22 cellular contexts compared by ENCODE assay signal in genomic region chr6:132464538-132465256, GRCh38. TPM values are rescaled to one million over a fixed set of nuclear protein-coding genes. Genes with fewer than 3 reads are reported as not detected.
DNase-seq lines count a peak whose midpoint lies in the region; ATAC-seq, FAIRE-seq and TF ChIP-seq lines count a peak whose summit lies in the region.
"Had no signal": no experiment of that assay in that cellular context is flagged by ENCODE, and none has a peak within 500 bp of the region (broad histone marks: within the 10 kb centered on the region; RNA-seq: fewer than 3 reads in every experiment).

No MANE protein-coding gene starts in this region.

- H3K9ac ChIP-seq in SK-N-SH, result no peak overlapping the region

- H3K9me3 ChIP-seq in A549 (no peaks in the 10 kb centered on the region), SK-N-SH (no peaks in the 10 kb centered on the region)
- H3K9me3 ChIP-seq: vagina had no signal

- TF ChIP-seq POLR2A in A549 (IDR thresholded peaks at IDR 0.05; ENCODE audit: low read length), result no peak

- no peaks in the 10 kb centered on the region for H3K9me2 ChIP-seq in SK-N-SH

- H3K36me3 ChIP-seq in SK-N-SH (replicated peaks in 1 of 2; ENCODE audit: control insufficient read depth in 1 of 2, insufficient read depth in 2 of 2, low read length in 1 of 2), result peaks cover 16 to 65% of the 10 kb centered on the region in 2 experiments

- H3K27ac ChIP-seq in A549 (peak overlapping the region in 1 of 2 experiments; percentile 35; a peak in 1 of 6 replicates), SK-N-SH (ENCODE audit: low read depth in 2 of 2, low read length in 1 of 2) (no peak overlapping the region)
- H3K27ac ChIP-seq: foreskin keratinocyte, skin epidermis, vagina had no signal

- H4K20me1 ChIP-seq in SK-N-SH (ENCODE audit: insufficient read depth), result no peaks in the 10 kb centered on the region

- POLR2A ChIA-PET in A549 (lab: Yijun Ruan, JAX), result no interaction called here
- POLR2A ChIA-PET in SK-N-SH (lab: Yijun Ruan, JAX), result no interaction called here

- TF ChIP-seq EP300 in A549 (IDR thresholded peaks at IDR 0.05) (no peak), SK-N-SH (IDR thresholded peaks at IDR 0.05; ENCODE audit: borderline replicate concordance in 1 of 2, low read depth in 1 of 2, low read length in 1 of 2) (no peak)

- DNase-seq in A549 (ENCODE audit: low read depth in 1 of 2, low spot score in 1 of 2) (no peak), HK-2 (ENCODE audit: unreplicated experiment) (peak; percentile 26), SK-N-SH (no peak), iris pigment epithelial cell (ENCODE audit: low read depth) (peak; percentile 67), dedifferentiated amniotic fluid mesenchymal stem cell (ENCODE audit: extremely low spot score) (no peak)
- DNase-seq in activated CD4-positive, alpha-beta T cell treated with anti-CD3 and anti-CD28 coated beads for 4 hours, result no peak
- no peak for DNase-seq in activated naive CD4-positive, alpha-beta T cell (lab: John Stamatoyannopoulos, UW)
- DNase-seq in stimulated activated CD4-positive, alpha-beta T cell treated with anti-CD3 and anti-CD28 coated beads, Interleukin-4, amount 100 ng/mL, for 1 hour, result no peak
- DNase-seq: activated CD8-positive, alpha-beta memory T cell treated with anti-CD3 and anti-CD28 coated beads for 24 hours; cortex of kidney; DMS 273 treated with DMSO at 0.1 percent for 48 hours; foreskin keratinocyte; Karpas-422; left colon; NCI-H1092 treated with DMSO at 0.1 percent for 48 hours; NCI-H526; posterior cingulate gyrus; stimulated activated CD4-positive, alpha-beta T cell treated with anti-CD3 and anti-CD28 coated beads, Interleukin-2, amount 100 ng/mL, for 48 hours had no signal

- no peaks in the 10 kb centered on the region for H3F3A ChIP-seq in SK-N-SH (replicated peaks; ENCODE audit: insufficient read depth)

- no peaks in the 10 kb centered on the region for H3K27me3 ChIP-seq in SK-N-SH (ENCODE audit: insufficient read depth)
- H3K27me3 ChIP-seq: foreskin keratinocyte, vagina had no signal

- no peak overlapping the region for H3K4me3 ChIP-seq in A549
- no peak overlapping the region for H3K4me3 ChIP-seq in SK-N-SH (ENCODE audit: low read depth in 2 of 2, low read length in 1 of 2)
- H3K4me3 ChIP-seq: skin epidermis, vagina had no signal

- ATAC-seq in A549, result peak in 1 of 2 experiments; percentile 43; a peak in 1 of 6 replicates
- ATAC-seq: foreskin keratinocyte; left colon; natural killer cell treated with Interleukin-12 subunit alpha and Interleukin-12 subunit beta and Interleukin-15 and Interleukin-18, amount 100 ng/mL, for 72 hours had no signal

- no peak overlapping the region for H2AFZ ChIP-seq in SK-N-SH (ENCODE audit: low read depth)

- H3K4me1 ChIP-seq in A549 (peaks cover 13% of the 10 kb centered on the region), SK-N-SH (ENCODE audit: control insufficient read depth in 1 of 2, insufficient read depth in 2 of 2, low read depth in 1 of 2, low read length in 1 of 2) (no peaks in the 10 kb centered on the region)
- H3K4me1 ChIP-seq: foreskin keratinocyte, vagina had no signal

- 65% methylated on average over 5 of the region's 5 CpGs for WGBS in A549 (ENCODE audit: missing lambda C conversion rate)
- 91% methylated on average over 5 of the region's 5 CpGs for WGBS in SK-N-SH (ENCODE audit: low lambda C conversion rate)

- TF ChIP-seq RAD21 in A549 (conservative IDR thresholded peaks at IDR 0.05 in 1 of 2, IDR thresholded peaks at IDR 0.05 in 1 of 2), result no peak
- TF ChIP-seq RAD21 in SK-N-SH (IDR thresholded peaks at IDR 0.05; ENCODE audit: low read length), result no peak

- FAIRE-seq in A549 (lab: Jason Lieb, UNC), result no peak
- FAIRE-seq: A204.1 had no signal

- no peaks in the 10 kb centered on the region for H3K79me2 ChIP-seq in SK-N-SH (ENCODE audit: insufficient read depth)

- H3K4me2 ChIP-seq in A549, result peak overlapping the region; percentile 33; the same call in 2 of the 3 replicates
- H3K4me2 ChIP-seq in SK-N-SH, result no peak overlapping the region

- TF ChIP-seq CTCF in A549 (IDR thresholded peaks at IDR 0.05), result no peak
- no peak for TF ChIP-seq CTCF in SK-N-SH (IDR thresholded peaks at IDR 0.05)

- CTCF ChIA-PET in A549 (lab: Yijun Ruan, JAX) (interaction anchor here (1.3 to 1.7 kb wide), 2 partner anchors 13 to 185 kb away, joined by 3 to 4 read pairs; no protein-coding TSS in a partner anchor), SK-N-SH (lab: Yijun Ruan, JAX) (interaction anchor here (11.1 kb wide), 1 partner anchor 20 kb away, joined by 65 read pairs; no protein-coding TSS in a partner anchor)

TF ChIP-seq in A549, 52 proteins besides CTCF, POLR2A, EP300 and RAD21 (continues in another document):
- TF ChIP-seq TP53 (CRISPR knock-in tag; IDR thresholded peaks at IDR 0.05) (no peak), ZNF302 (CRISPR knock-in tag; IDR thresholded peaks at IDR 0.05) (no peak), BCL3 (IDR thresholded peaks at IDR 0.05) (no peak), HOXB13 (CRISPR knock-in tag; IDR thresholded peaks at IDR 0.05; ENCODE audit: low read depth) (no peak)

TF ChIP-seq in SK-N-SH, 30 proteins besides CTCF, POLR2A, EP300 and RAD21:
- TF ChIP-seq PBX3 (IDR thresholded peaks at IDR 0.05) (peak; percentile 59), USF2 (IDR thresholded peaks at IDR 0.05; ENCODE audit: borderline replicate concordance, low read depth, low read length) (no peak)

RNA-seq across cellular contexts. Expression of gene STX7, which starts 48.2 kb away (rescaled TPM):
- polyA plus RNA-seq in A549 (2011; rRNA removed) (22.8 and 29.5 TPM in 2 replicates), A549 (2017; fragmentation: RNase III; extraction: RNeasy Plus Mini Kit Qiagen cat#74134 plus additional on column Dnase treatment) (18.4 to 19.8 TPM (median 19.2 TPM) in 3 replicates), SK-N-SH (2012; rRNA removed) (12.8 and 16.0 TPM in 2 replicates)
- polyA plus RNA-seq in A549 (2012; cell fraction: cytosol; rRNA removed), result 6.5 and 6.9 TPM in 2 replicates
- 2.7 and 4.1 TPM in 2 replicates for polyA plus RNA-seq in A549 (2012; cell fraction: nucleus; rRNA removed)
- polyA minus RNA-seq in A549 (2011; rRNA and poly(A)+ RNA removed), result 14.7 and 21.5 TPM in 2 replicates
- 15.7 and 15.8 TPM in 2 replicates for polyA plus RNA-seq in SK-N-SH (2012; cell fraction: cytosol; rRNA removed)
- 5.7 and 9.9 TPM in 2 replicates for polyA plus RNA-seq in SK-N-SH (2012; cell fraction: nucleus; rRNA removed)

Comparison
In these comparisons a context has a peak if more than half of its experiments do, and no peak if none do; other contexts are left out.
1. DNase-seq: peak in HK-2 (single experiment) and iris pigment epithelial cell (single experiment); none in A549 (0 of 2), SK-N-SH (single experiment), activated CD4-positive, alpha-beta T cell treated with anti-CD3 and anti-CD28 coated beads for 4 hours (0 of 2), activated naive CD4-positive, alpha-beta T cell (0 of 4), stimulated activated CD4-positive, alpha-beta T cell treated with anti-CD3 and anti-CD28 coated beads, Interleukin-4, amount 100 ng/mL, for 1 hour (single experiment) and dedifferentiated amniotic fluid mesenchymal stem cell (single experiment).
2. Of the 12 proteins assayed by ChIP-seq in both A549 and SK-N-SH: peak only in A549: none; only in SK-N-SH: PBX3; in both: none; in neither: 11.